Comparison of ENCODE assay signal across 11 cellular contexts in the genomic region with DNA sequence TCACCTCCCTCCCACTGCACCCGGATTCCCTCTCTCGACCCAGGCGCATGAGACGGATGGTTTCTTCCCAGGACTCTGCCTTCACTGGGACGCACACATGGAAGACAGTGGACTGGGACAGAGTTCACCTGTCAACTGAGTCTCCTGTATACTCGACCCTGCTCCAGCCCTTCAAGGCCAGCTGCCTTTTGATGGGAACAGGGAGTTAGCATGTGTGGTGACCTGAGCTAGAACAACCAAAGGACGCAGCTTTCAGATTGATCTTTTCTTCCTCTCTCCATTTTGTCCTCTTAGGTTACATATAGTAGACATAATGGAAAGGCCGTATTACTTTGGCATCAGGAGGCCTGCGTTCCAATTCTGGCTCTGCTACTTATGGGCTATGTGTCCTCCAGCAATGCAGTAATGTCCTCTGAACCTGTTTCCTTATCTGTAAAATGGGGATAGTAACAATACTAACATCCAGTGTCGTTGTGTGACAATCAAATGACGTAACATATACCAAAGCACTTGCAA.
DNase-seq lines count a peak whose midpoint lies in the region; ATAC-seq and TF ChIP-seq lines count a peak whose summit lies in the region.
"Had no signal": no experiment of that assay in that cellular context is flagged by ENCODE, and none has a peak within 500 bp of the region (broad histone marks: within the 10 kb centered on the region; RNA-seq: fewer than 3 reads in every experiment).

No MANE protein-coding gene starts in this region.

- no peaks in the 10 kb centered on the region for H3K27me3 ChIP-seq in prostate gland (replicated peaks; ENCODE audit: insufficient read depth)
- H3K27me3 ChIP-seq in ovary: no peaks in the 10 kb centered on the region
- H3K27me3 ChIP-seq: MG63, vagina had no signal

- H3K27ac Mint-ChIP-seq in dendritic cell treated with granulocyte-macrophage colony-stimulating factor and Interleukin-4, amounts not matched to agents 40 ng/mL and 50 ng/mL, for 4 days: no peak overlapping the region
- no peak overlapping the region for H3K27ac Mint-ChIP-seq in progenitor cell of endocrine pancreas
- H3K27ac Mint-ChIP-seq in activated naive CD4-positive, alpha-beta T cell treated with anti-CD3 and anti-CD28 coated beads, Interleukin-2, amount 50 U/mL, for 72 hours: no peak overlapping the region
- H3K27ac Mint-ChIP-seq: immature natural killer cell had no signal

- ATAC-seq in GM19395 (IDR thresholded peaks at IDR 0.05; ENCODE audit: unreplicated experiment) (peak; percentile 38), HG02970 (IDR thresholded peaks at IDR 0.05; ENCODE audit: low FRiP score, unreplicated experiment) (peak; percentile 17)
- no peak for ATAC-seq in activated naive CD4-positive, alpha-beta T cell treated with anti-CD3 and anti-CD28 coated beads, Interleukin-2, amount 50 U/mL, for 72 hours

- H3K36me3 ChIP-seq in prostate gland (no peaks in the 10 kb centered on the region), ovary (no peaks in the 10 kb centered on the region)
- H3K36me3 ChIP-seq: MG63, vagina had no signal

- H3K4me1 ChIP-seq in prostate gland (replicated peaks) (no peaks in the 10 kb centered on the region), ovary (ENCODE audit: insufficient read depth) (peaks cover 4% of the 10 kb centered on the region)

- TF ChIP-seq POLR2A in prostate gland (IDR thresholded peaks at IDR 0.05) (no peak), ovary (IDR thresholded peaks at IDR 0.05) (no peak)

- H3K4me3 ChIP-seq in prostate gland (no peak overlapping the region), ovary (no peak overlapping the region)
- H3K4me3 ChIP-seq: vagina had no signal

- no peak for TF ChIP-seq EP300 in ovary (IDR thresholded peaks at IDR 0.05)

- peaks cover 7% of the 10 kb centered on the region for H3K4me1 Mint-ChIP-seq in dendritic cell treated with granulocyte-macrophage colony-stimulating factor and Interleukin-4, amounts not matched to agents 40 ng/mL and 50 ng/mL, for 4 days (ENCODE audit: low read depth)
- no peaks in the 10 kb centered on the region for H3K4me1 Mint-ChIP-seq in progenitor cell of endocrine pancreas (ENCODE audit: low read depth)

- no peaks in the 10 kb centered on the region for H3K9me3 ChIP-seq in prostate gland
- no peaks in the 10 kb centered on the region for H3K9me3 ChIP-seq in ovary
- H3K9me3 ChIP-seq: MG63, vagina had no signal

- H3K27ac ChIP-seq in prostate gland (no peak overlapping the region), ovary (no peak overlapping the region)
- H3K27ac ChIP-seq: vagina had no signal

- intact Hi-C loops in dendritic cell treated with granulocyte-macrophage colony-stimulating factor and Interleukin-4, amounts not matched to agents 40 ng/mL and 50 ng/mL, for 4 days (cut with micrococcal nuclease): no loop called here
- intact Hi-C loops in prostate gland (cut with DNase I): no loop called here
- intact Hi-C loops in ovary (cut with DNase I): no loop called here

- 55% methylated on average over 11 of the region's 11 CpGs for WGBS in prostate gland
- WGBS in ovary, 3 donors: 45 to 49% (median 45%) methylated on average over 11 of the region's 11 CpGs

- DNase-seq in progenitor cell of endocrine pancreas (ENCODE audit: low spot score, unreplicated experiment) (no peak), prostate gland (ENCODE audit: low spot score) (no peak), ovary (no peak)
- DNase-seq in effector CD8-positive, alpha-beta T cell (lab: John Stamatoyannopoulos, UW): no peak
- no peak for DNase-seq in activated naive CD4-positive, alpha-beta T cell treated with anti-CD3 and anti-CD28 coated beads, Interleukin-2, amount 50 U/mL, for 72 hours (ENCODE audit: low spot score in 2 of 2)
- DNase-seq: immature natural killer cell had no signal

- no peak for TF ChIP-seq CTCF in progenitor cell of endocrine pancreas (IDR thresholded peaks at IDR 0.05; ENCODE audit: unreplicated experiment)
- no peak for TF ChIP-seq CTCF in prostate gland (IDR thresholded peaks at IDR 0.05)
- no peak for TF ChIP-seq CTCF in ovary (IDR thresholded peaks at IDR 0.05)

- peaks cover 19% of the 10 kb centered on the region for H3K27me3 Mint-ChIP-seq in dendritic cell treated with granulocyte-macrophage colony-stimulating factor and Interleukin-4, amounts not matched to agents 40 ng/mL and 50 ng/mL, for 4 days
- H3K27me3 Mint-ChIP-seq in progenitor cell of endocrine pancreas: peaks cover 27% of the 10 kb centered on the region

- H3K4me3 Mint-ChIP-seq in dendritic cell treated with granulocyte-macrophage colony-stimulating factor and Interleukin-4, amounts not matched to agents 40 ng/mL and 50 ng/mL, for 4 days: peak overlapping the region; percentile 62
- peak overlapping the region; percentile 55 for H3K4me3 Mint-ChIP-seq in progenitor cell of endocrine pancreas (ENCODE audit: low read depth)
- H3K4me3 Mint-ChIP-seq: immature natural killer cell had no signal

- H3K36me3 Mint-ChIP-seq in dendritic cell treated with granulocyte-macrophage colony-stimulating factor and Interleukin-4, amounts not matched to agents 40 ng/mL and 50 ng/mL, for 4 days (ENCODE audit: low read depth): no peaks in the 10 kb centered on the region
- no peaks in the 10 kb centered on the region for H3K36me3 Mint-ChIP-seq in progenitor cell of endocrine pancreas (ENCODE audit: insufficient read depth)
- H3K36me3 Mint-ChIP-seq in activated naive CD4-positive, alpha-beta T cell treated with anti-CD3 and anti-CD28 coated beads, Interleukin-2, amount 50 U/mL, for 72 hours: no peaks in the 10 kb centered on the region
- H3K36me3 Mint-ChIP-seq: immature natural killer cell had no signal

- no peaks in the 10 kb centered on the region for H3K9me3 Mint-ChIP-seq in dendritic cell treated with granulocyte-macrophage colony-stimulating factor and Interleukin-4, amounts not matched to agents 40 ng/mL and 50 ng/mL, for 4 days
- H3K9me3 Mint-ChIP-seq in progenitor cell of endocrine pancreas (ENCODE audit: low read depth): no peaks in the 10 kb centered on the region
- no peaks in the 10 kb centered on the region for H3K9me3 Mint-ChIP-seq in activated naive CD4-positive, alpha-beta T cell treated with anti-CD3 and anti-CD28 coated beads, Interleukin-2, amount 50 U/mL, for 72 hours

Comparison
In these comparisons a context has a peak if more than half of its experiments do, and no peak if none do; other contexts are left out.
1. ATAC-seq: peak in GM19395 (single experiment) and HG02970 (single experiment); none in activated naive CD4-positive, alpha-beta T cell treated with anti-CD3 and anti-CD28 coated beads, Interleukin-2, amount 50 U/mL, for 72 hours (0 of 2).